In the genomic region with DNA sequence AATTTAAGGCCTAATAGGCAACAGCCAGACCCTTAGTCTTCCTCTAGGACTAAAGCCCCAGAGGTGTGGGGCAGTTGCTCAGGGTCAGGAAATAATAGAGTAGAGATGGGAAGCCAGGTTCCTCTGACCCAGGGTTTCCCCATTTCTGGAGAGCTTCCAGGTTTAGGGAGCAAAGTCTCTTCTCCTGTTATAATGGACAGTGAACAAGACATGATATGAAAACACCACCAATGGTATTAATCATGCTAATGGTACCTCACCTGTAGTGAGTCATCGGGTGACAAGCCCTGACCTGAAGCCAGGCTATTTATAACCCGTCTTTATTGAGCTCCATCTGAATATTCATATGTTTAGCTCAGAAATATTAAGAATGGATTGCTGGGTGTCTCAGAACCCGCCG, we compare ENCODE assay signal across 12 cellular contexts. TPM values are rescaled to one million over a fixed set of nuclear protein-coding genes. Genes with fewer than 3 reads are reported as not detected.
DNase-seq lines count a peak whose midpoint lies in the region; ATAC-seq lines count a peak whose summit lies in the region.
"Had no signal": no experiment of that assay in that cellular context is flagged by ENCODE, and none has a peak within 500 bp of the region (broad histone marks: within the 10 kb centered on the region; RNA-seq: fewer than 3 reads in every experiment).

No MANE protein-coding gene starts in this region.

- H3K27ac Mint-ChIP-seq in stimulated activated effector memory CD8-positive, alpha-beta T cell treated with anti-CD3 and anti-CD28 coated beads, Interleukin-12 subunit alpha, Interleukin-12 subunit beta, amount 100 ng/mL, for 72 hours, result peak overlapping the region; percentile 23
- H3K27ac Mint-ChIP-seq: activated naive CD4-positive, alpha-beta T cell treated with anti-CD3 and anti-CD28 coated beads, Interleukin-2, amount 10 ng/mL, durations not matched to agents 7 days and 5 days had no signal

- H3K4me3 Mint-ChIP-seq in stimulated activated effector memory CD8-positive, alpha-beta T cell treated with anti-CD3 and anti-CD28 coated beads, Interleukin-12 subunit alpha, Interleukin-12 subunit beta, amount 100 ng/mL, for 72 hours, result no peak overlapping the region
- H3K4me3 Mint-ChIP-seq: activated naive CD4-positive, alpha-beta T cell treated with anti-CD3 and anti-CD28 coated beads, Interleukin-2, amount 10 ng/mL, durations not matched to agents 7 days and 5 days; central memory CD8-positive, alpha-beta T cell; naive thymus-derived CD4-positive, alpha-beta T cell had no signal

- peak; percentile 80 for ATAC-seq in left colon
- ATAC-seq in stimulated activated effector memory CD8-positive, alpha-beta T cell treated with anti-CD3 and anti-CD28 coated beads, Interleukin-12 subunit alpha, Interleukin-12 subunit beta, amount 100 ng/mL, for 72 hours, result no peak
- ATAC-seq: naive thymus-derived CD4-positive, alpha-beta T cell had no signal

- peaks cover 4% of the 10 kb centered on the region for H3K36me3 Mint-ChIP-seq in stimulated activated effector memory CD8-positive, alpha-beta T cell treated with anti-CD3 and anti-CD28 coated beads, Interleukin-12 subunit alpha, Interleukin-12 subunit beta, amount 100 ng/mL, for 72 hours

- no peaks in the 10 kb centered on the region for H3K9me3 Mint-ChIP-seq in stimulated activated effector memory CD8-positive, alpha-beta T cell treated with anti-CD3 and anti-CD28 coated beads, Interleukin-12 subunit alpha, Interleukin-12 subunit beta, amount 100 ng/mL, for 72 hours
- H3K9me3 Mint-ChIP-seq: activated naive CD4-positive, alpha-beta T cell treated with anti-CD3 and anti-CD28 coated beads, Interleukin-2, amount 10 ng/mL, durations not matched to agents 7 days and 5 days; central memory CD8-positive, alpha-beta T cell had no signal

- intact Hi-C loops in left colon (cut with DNase I, micrococcal nuclease), result no loop called here

- H3K4me1 Mint-ChIP-seq in stimulated activated effector memory CD8-positive, alpha-beta T cell treated with anti-CD3 and anti-CD28 coated beads, Interleukin-12 subunit alpha, Interleukin-12 subunit beta, amount 100 ng/mL, for 72 hours, result peaks cover 35% of the 10 kb centered on the region

- DNase-seq in NCI-H1417 (lab: John Stamatoyannopoulos, UW) (peak in 2 of 3 experiments; percentile 15 to 41), NCI-H1417 treated with DMSO at 0.1 percent for 48 hours (lab: John Stamatoyannopoulos, UW) (no peak), SW480 (ENCODE audit: low spot score) (peak; percentile 94), left colon (no peak), NCI-H1694 (lab: John Stamatoyannopoulos, UW) (no peak), activated T-cell treated with anti-CD3 and anti-CD28 coated beads for 4 hours (no peak), EL (no peak)
- DNase-seq in stimulated activated effector memory CD8-positive, alpha-beta T cell treated with anti-CD3 and anti-CD28 coated beads, Interleukin-12 subunit alpha, Interleukin-12 subunit beta, amount 100 ng/mL, for 72 hours (ENCODE audit: low spot score in 2 of 2), result no peak
- DNase-seq: activated naive CD4-positive, alpha-beta T cell treated with anti-CD3 and anti-CD28 coated beads, Interleukin-2, amount 10 ng/mL, durations not matched to agents 7 days and 5 days; naive thymus-derived CD4-positive, alpha-beta T cell; SJCRH30 had no signal

RNA-seq across cellular contexts. Expression of a gene that starts 24.6 kb away (rescaled TPM):
- 10 to 100 TPM; 14.9 to 16.8 TPM for total RNA-seq in left colon

Comparison
In these comparisons a context has a peak if more than half of its experiments do, and no peak if none do; other contexts are left out.
1. DNase-seq: peak in NCI-H1417 (2 of 3) and SW480 (single experiment); none in NCI-H1417 treated with DMSO at 0.1 percent for 48 hours (single experiment), left colon (0 of 2), stimulated activated effector memory CD8-positive, alpha-beta T cell treated with anti-CD3 and anti-CD28 coated beads, Interleukin-12 subunit alpha, Interleukin-12 subunit beta, amount 100 ng/mL, for 72 hours (0 of 2), NCI-H1694 (single experiment), activated T-cell treated with anti-CD3 and anti-CD28 coated beads for 4 hours (single experiment) and EL (single experiment).